Comparison of ENCODE assay signal across 8 cellular contexts in the genomic region with DNA sequence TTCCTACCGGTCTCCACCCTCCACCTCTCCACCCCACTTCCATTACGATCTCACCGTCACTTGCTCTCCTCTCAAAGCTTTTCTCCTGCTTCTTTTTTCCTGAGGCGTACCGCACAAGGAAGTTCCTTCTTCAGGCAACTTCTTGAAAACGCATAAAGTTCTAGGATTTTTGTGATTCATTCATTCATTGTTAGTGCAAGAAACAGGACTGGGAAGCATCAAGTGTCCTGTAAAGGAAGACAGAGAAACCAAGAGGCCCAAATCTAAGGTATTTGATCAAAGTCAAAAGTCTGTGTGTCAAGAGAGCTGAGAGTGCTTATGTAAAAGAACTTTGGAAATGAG. TPM values are rescaled to one million over a fixed set of nuclear protein-coding genes. Genes with fewer than 3 reads are reported as not detected.
DNase-seq lines count a peak whose midpoint lies in the region; ATAC-seq and TF ChIP-seq lines count a peak whose summit lies in the region.

No MANE protein-coding gene starts in this region.

- H3K36me3 ChIP-seq in PC-9 (ENCODE audit: low read depth): no peaks in the 10 kb centered on the region; the same call in 1 of the 2 replicates

- BruUV-seq in PC-9 (replicated peaks; lab: Mats Ljungman, UMichigan): TSS peak; percentile 34

- H3K27me3 ChIP-seq in PC-9 (ENCODE audit: insufficient read depth, low read depth): no peaks in the 10 kb centered on the region

- H3K9me2 ChIP-seq in PC-9 (ENCODE audit: insufficient read depth): no peaks in the 10 kb centered on the region

- H3K4me2 ChIP-seq in PC-9: peak overlapping the region; percentile 93

- ATAC-seq in HG02973 (IDR thresholded peaks at IDR 0.05; ENCODE audit: unreplicated experiment): no peak

- peaks cover 15% of the 10 kb centered on the region for H4K20me1 ChIP-seq in PC-9 (ENCODE audit: insufficient read depth)

- H3K36me3 Mint-ChIP-seq in chondrocyte (ENCODE audit: low read depth) (no peaks in the 10 kb centered on the region), neural crest cell (ENCODE audit: low read depth) (no peaks in the 10 kb centered on the region)

- peak overlapping the region; percentile 95 for H3K4me3 Mint-ChIP-seq in chondrocyte (ENCODE audit: unreplicated experiment)
- peak overlapping the region; percentile 97 for H3K4me3 Mint-ChIP-seq in neural crest cell

- peak overlapping the region; percentile 100 for H3K27ac ChIP-seq in PC-9

- H3K27me3 Mint-ChIP-seq in chondrocyte (ENCODE audit: low read depth) (no peaks in the 10 kb centered on the region), neural crest cell (ENCODE audit: low read depth) (peaks cover 46% of the 10 kb centered on the region)

- H2AFZ ChIP-seq in PC-9: no peak overlapping the region

- H3K9me3 ChIP-seq in PC-9 (ENCODE audit: insufficient read depth, low read depth): no peaks in the 10 kb centered on the region

- H3F3A ChIP-seq in PC-9 (ENCODE audit: insufficient read depth, low read depth): peaks cover 32% of the 10 kb centered on the region

- DNase-seq in GM12864 (ENCODE audit: low read depth): no peak
- DNase-seq in PC-9: no peak
- DNase-seq in chondrocyte (ENCODE audit: low spot score): no peak
- DNase-seq in neural crest cell (ENCODE audit: low read depth, low spot score): no peak
- no peak for DNase-seq in NCI-H510A treated with DMSO at 0.1 percent for 48 hours (lab: John Stamatoyannopoulos, UW)
- no peak for DNase-seq in activated CD4-positive, CD25-positive, alpha-beta regulatory T cell (lab: John Stamatoyannopoulos, UW)
- no peak for DNase-seq in hepatic stellate cell (ENCODE audit: low spot score)

- TF ChIP-seq CTCF in GM12864 (IDR thresholded peaks at IDR 0.05; ENCODE audit: low read depth, low read length, missing control alignments): no peak
- TF ChIP-seq CTCF in PC-9 (conservative IDR thresholded peaks at IDR 0.05): no peak
- no peak for TF ChIP-seq CTCF in chondrocyte (IDR thresholded peaks at IDR 0.05)
- no peak for TF ChIP-seq CTCF in neural crest cell (conservative IDR thresholded peaks at IDR 0.05)

- H3K4me1 ChIP-seq in PC-9 (replicated peaks; ENCODE audit: insufficient read depth): peaks cover 25% of the 10 kb centered on the region

- no peaks in the 10 kb centered on the region for H3K9me3 Mint-ChIP-seq in chondrocyte (ENCODE audit: low read depth)
- no peaks in the 10 kb centered on the region for H3K9me3 Mint-ChIP-seq in neural crest cell

- H3K4me1 Mint-ChIP-seq in chondrocyte (ENCODE audit: low read depth) (peaks cover 47% of the 10 kb centered on the region), neural crest cell (peaks cover 33% of the 10 kb centered on the region)

- H3K79me2 ChIP-seq in PC-9 (ENCODE audit: low read depth): peaks cover 40% of the 10 kb centered on the region

- H3K27ac Mint-ChIP-seq in chondrocyte (ENCODE audit: unreplicated experiment): peak overlapping the region; percentile 89
- H3K27ac Mint-ChIP-seq in neural crest cell (ENCODE audit: unreplicated experiment): no peak overlapping the region

- POLR2A ChIA-PET in PC-9 (lab: Charles Lee; ENCODE audit: unreplicated experiment): interaction anchor here (0.6 kb wide), 1 partner anchor 93 kb away, joined by 4 read pairs; no protein-coding TSS in a partner anchor

- CTCF ChIA-PET in PC-9 (lab: Charles Lee): interaction anchor here (0.7 kb wide), 1 partner anchor 142 kb away, joined by 4 read pairs; no protein-coding TSS in a partner anchor

- intact Hi-C loops in PC-9 (cut with micrococcal nuclease; ENCODE audit: unreplicated experiment): loop anchor here (1.0 to 5.0 kb wide), 4 partner anchors 20 to 52 kb away; no protein-coding TSS in a partner anchor

- H3K4me3 ChIP-seq in GM12864 (ENCODE audit: low read depth, low read length): peak overlapping the region; percentile 52; the same call in 1 of the 2 replicates
- peak overlapping the region; percentile 76 for H3K4me3 ChIP-seq in PC-9

RNA-seq across cellular contexts. Expression of gene RCC2, which starts 1.3 kb away (rescaled TPM):
- total RNA-seq in PC-9 (2021) (158 and 170 TPM in 2 replicates), chondrocyte (88.6 to 90.0 TPM (median 88.7 TPM) in 3 replicates), neural crest cell (224 and 225 TPM in 2 replicates)
